Comparison of ENCODE assay signal across 16 cellular contexts in genomic region chr13:32079586-32079985, GRCh38.
"Had no signal": no experiment of that assay in that cellular context is flagged by ENCODE, and none has a peak within 500 bp of the region (broad histone marks: within the 10 kb centered on the region; RNA-seq: fewer than 3 reads in every experiment).

No MANE protein-coding gene starts in this region.

- H3K4me3 Mint-ChIP-seq: activated CD8-positive, alpha-beta memory T cell treated with anti-CD3 and anti-CD28 coated beads, Interleukin-2, amount 10 ng/mL, durations not matched to agents 7 days and 5 days; activated T-cell treated with anti-CD3 and anti-CD28 coated beads, Interleukin-2, amount 50 U/mL, for 24 hours; mesothelial cell of epicardium; neural progenitor cell; type B pancreatic cell had no signal

- H3K4me3 ChIP-seq: cardiac muscle cell, heart right ventricle, neural progenitor cell, right lobe of liver had no signal

- DNase-seq: activated CD4-positive, alpha-beta T cell treated with anti-CD3 and anti-CD28 coated beads for 1 hour; activated CD4-positive, alpha-beta T cell treated with anti-CD3 and anti-CD28 coated beads, Interleukin-2, amount 50 U/mL, for 48 hours; activated CD8-positive, alpha-beta memory T cell treated with anti-CD3 and anti-CD28 coated beads, Interleukin-2, amount 10 ng/mL, durations not matched to agents 7 days and 5 days; activated gamma-delta T cell treated with Interleukin-2 at 50 U/mL for 16 hours; activated T-cell treated with anti-CD3 and anti-CD28 coated beads, Interleukin-2, amount 50 U/mL, for 24 hours; foreskin melanocyte; heart right ventricle; right lobe of liver; stimulated activated CD4-positive, alpha-beta T cell treated with anti-CD3 and anti-CD28 coated beads, Interleukin-2, amount 100 ng/mL, for 24 hours; stimulated activated naive CD4-positive, alpha-beta T cell had no signal

- H3K27ac Mint-ChIP-seq: activated CD8-positive, alpha-beta memory T cell treated with anti-CD3 and anti-CD28 coated beads, Interleukin-2, amount 10 ng/mL, durations not matched to agents 7 days and 5 days; mesothelial cell of epicardium; neural progenitor cell; type B pancreatic cell had no signal

- H3K9me3 Mint-ChIP-seq: activated T-cell treated with anti-CD3 and anti-CD28 coated beads, Interleukin-2, amount 50 U/mL, for 24 hours; mesothelial cell of epicardium; neural progenitor cell; type B pancreatic cell had no signal

- H3K27ac ChIP-seq: cardiac muscle cell, neural progenitor cell, right lobe of liver had no signal

- H3K9ac ChIP-seq: neural progenitor cell had no signal

- H3K36me3 ChIP-seq: cardiac muscle cell, neural progenitor cell, right lobe of liver had no signal

- H3K4me1 Mint-ChIP-seq: activated CD8-positive, alpha-beta memory T cell treated with anti-CD3 and anti-CD28 coated beads, Interleukin-2, amount 10 ng/mL, durations not matched to agents 7 days and 5 days; mesothelial cell of epicardium had no signal

- H3K36me3 Mint-ChIP-seq: activated CD8-positive, alpha-beta memory T cell treated with anti-CD3 and anti-CD28 coated beads, Interleukin-2, amount 10 ng/mL, durations not matched to agents 7 days and 5 days; neural progenitor cell; type B pancreatic cell had no signal

- H3K9me3 ChIP-seq: heart right ventricle, right lobe of liver had no signal

- FAIRE-seq: colon, keratinocyte had no signal

- H2AFZ ChIP-seq: neural progenitor cell had no signal

- H3K27me3 Mint-ChIP-seq: activated T-cell treated with anti-CD3 and anti-CD28 coated beads, Interleukin-2, amount 50 U/mL, for 24 hours; type B pancreatic cell had no signal

- H3K4me2 ChIP-seq: neural progenitor cell had no signal

- H3K27me3 ChIP-seq: cardiac muscle cell, heart right ventricle, neural progenitor cell, right lobe of liver had no signal
